ENCODE assay signal across 8 cellular contexts in genomic region chr13:29850213-29850898, GRCh38. TPM values are rescaled to one million over a fixed set of nuclear protein-coding genes. Genes with fewer than 3 reads are reported as not detected.
DNase-seq lines count a peak whose midpoint lies in the region; ATAC-seq and TF ChIP-seq lines count a peak whose summit lies in the region.

UBL3 (minus strand) TSS chr13:29850617; CDS start chr13:29849538, 1,079 bp downstream.

- H3K36me3 ChIP-seq in ectodermal cell (ENCODE audit: control insufficient read depth, insufficient read depth, low read length) (no peaks in the 10 kb centered on the region), lower lobe of right lung (no peaks in the 10 kb centered on the region)

- DNase-seq in CMK (ENCODE audit: low read depth), result peak; percentile 61
- DNase-seq in HS-5 (ENCODE audit: low read depth), result peak; percentile 61
- DNase-seq in NK-92 (lab: John Stamatoyannopoulos, UW; ENCODE audit: unreplicated experiment), result peak; percentile 87
- peak; percentile 82 to 92 for DNase-seq in activated CD8-positive, alpha-beta memory T cell treated with anti-CD3 and anti-CD28 coated beads for 1 hour (ENCODE audit: extremely low read depth in 1 of 2, low read depth in 1 of 2)
- DNase-seq in lower lobe of right lung, result peak; percentile 97
- DNase-seq in stimulated activated CD4-positive, alpha-beta T cell treated with anti-CD3 and anti-CD28 coated beads, TNF-alpha, amount 100 ng/mL, for 1 hour (ENCODE audit: low read depth in 3 of 3, low spot score in 1 of 3), result peak; percentile 77 to 86 (median 83)

- H3K4me1 ChIP-seq in ectodermal cell (ENCODE audit: control insufficient read depth, insufficient read depth, low read length) (no peaks in the 10 kb centered on the region), lower lobe of right lung (peaks cover 16% of the 10 kb centered on the region)

- H3K27ac ChIP-seq in ectodermal cell (ENCODE audit: insufficient read depth, low read depth, low read length, poor library complexity, severe bottlenecking), result peak within 1 kb of the TSS; percentile 84
- peak within 1 kb of the TSS; percentile 100 for H3K27ac ChIP-seq in lower lobe of right lung

- intact Hi-C loops in lower lobe of right lung (cut with DNase I), result no loop called here

- ATAC-seq in GM19468 (IDR thresholded peaks at IDR 0.05; ENCODE audit: extremely low read depth, unreplicated experiment), result peak; percentile 84
- peak; percentile 95 to 99 for ATAC-seq in lower lobe of right lung

- 0% methylated on average over 64 of the region's 64 CpGs for WGBS in ectodermal cell, 2 experiments

- H3K27me3 ChIP-seq in ectodermal cell (ENCODE audit: control insufficient read depth, insufficient read depth, low read length, poor library complexity, severe bottlenecking), result no peaks in the 10 kb centered on the region
- no peaks in the 10 kb centered on the region for H3K27me3 ChIP-seq in lower lobe of right lung (ENCODE audit: low read depth)

- H3K9me3 ChIP-seq in ectodermal cell (ENCODE audit: control insufficient read depth, low read length) (no peaks in the 10 kb centered on the region), lower lobe of right lung (no peaks in the 10 kb centered on the region)

- TF ChIP-seq CTCF in lower lobe of right lung (IDR thresholded peaks at IDR 0.05), result no peak

- H3K4me3 ChIP-seq in ectodermal cell (ENCODE audit: insufficient read depth, low read depth, low read length) (peak within 1 kb of the TSS; percentile 66), lower lobe of right lung (peak within 1 kb of the TSS; percentile 91)

RNA-seq across cellular contexts. Expression of gene UBL3, which starts in this region (rescaled TPM):
- 24.2 TPM for polyA plus RNA-seq in ectodermal cell (2013, experiment 1 of 4)
- 21.3 TPM for polyA plus RNA-seq in ectodermal cell (2013, experiment 2 of 4)
- 20.6 TPM for polyA plus RNA-seq in ectodermal cell (2013, experiment 3 of 4)
- 24.3 TPM for polyA plus RNA-seq in ectodermal cell (2013, experiment 4 of 4)
- 49.5 TPM for total RNA-seq in lower lobe of right lung

Comparison
In these comparisons a context has a peak if more than half of its experiments do, and no peak if none do; other contexts are left out.
1. Peak in every context shown above with its lines: DNase-seq, ATAC-seq, H3K4me3 ChIP-seq and H3K27ac ChIP-seq.